1 cellular context compared by ENCODE assay signal in the genomic region with DNA sequence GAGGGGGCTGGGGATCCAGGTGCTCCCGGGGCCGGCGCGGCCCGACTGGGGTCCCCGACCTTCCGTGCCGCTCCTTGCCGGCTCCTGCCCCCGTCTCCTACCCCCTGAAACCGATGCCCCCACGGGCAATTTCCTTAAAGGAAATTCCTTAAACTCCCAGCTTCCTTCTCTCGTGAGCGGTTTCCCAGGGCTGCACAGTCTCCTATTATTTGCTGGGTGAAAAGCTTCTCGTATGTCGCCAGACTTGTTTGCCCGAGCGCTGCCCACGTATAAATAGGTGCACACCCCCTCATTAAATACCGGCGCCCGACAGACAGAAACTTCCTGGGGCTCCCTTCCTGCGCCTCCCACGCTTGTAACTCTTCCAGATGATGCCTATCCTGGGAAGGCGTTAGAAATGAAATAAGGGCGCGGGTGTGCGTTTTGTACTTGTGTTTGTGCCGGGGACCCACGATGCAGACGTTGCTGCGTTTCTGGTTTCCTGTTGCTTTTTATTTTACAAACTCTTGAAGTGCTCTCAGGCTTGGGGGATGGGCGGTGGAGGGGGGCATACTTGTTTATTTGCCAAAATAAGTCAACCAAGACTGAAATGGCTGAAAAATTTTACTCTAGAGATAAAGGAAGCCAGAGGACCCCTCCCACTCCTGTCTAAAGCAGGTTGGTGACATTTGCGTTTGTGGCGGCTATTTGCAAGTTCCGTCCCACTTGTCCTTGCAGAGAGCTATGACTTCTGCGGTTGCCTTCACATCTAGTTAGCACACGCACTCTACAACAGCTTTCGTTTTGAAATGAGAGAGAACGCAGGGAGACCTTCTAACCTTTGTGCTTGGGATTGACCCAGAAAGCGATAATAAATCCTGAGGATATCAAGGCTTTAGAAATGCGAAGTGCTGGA.
A peak's percentile ranks its signal among the peaks of the same experiment; 100 is the strongest.
TF ChIP-seq lines count a peak whose summit lies in the region.

No MANE protein-coding gene starts in this region.

TF ChIP-seq in K562, 482 proteins besides CTCF, POLR2A, EP300 and RAD21 (continued from another document and continues in another):
- TF ChIP-seq, protein P1, sequence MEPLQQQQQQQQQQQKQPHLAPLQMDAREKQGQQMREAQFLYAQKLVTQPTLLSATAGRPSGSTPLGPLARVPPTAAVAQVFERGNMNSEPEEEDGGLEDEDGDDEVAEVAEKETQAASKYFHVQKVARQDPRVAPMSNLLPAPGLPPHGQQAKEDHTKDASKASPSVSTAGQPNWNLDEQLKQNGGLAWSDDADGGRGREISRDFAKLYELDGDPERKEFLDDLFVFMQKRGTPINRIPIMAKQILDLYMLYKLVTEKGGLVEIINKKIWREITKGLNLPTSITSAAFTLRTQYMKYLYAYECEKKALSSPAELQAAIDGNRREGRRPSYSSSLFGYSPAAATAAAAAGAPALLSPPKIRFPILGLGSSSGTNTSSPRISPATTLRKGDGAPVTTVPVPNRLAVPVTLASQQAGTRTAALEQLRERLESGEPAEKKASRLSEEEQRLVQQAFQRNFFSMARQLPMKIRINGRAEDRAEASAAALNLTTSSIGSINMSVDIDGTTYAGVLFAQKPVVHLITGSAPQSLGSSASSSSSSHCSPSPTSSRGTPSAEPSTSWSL (CRISPR knock-in tag; IDR thresholded peaks at IDR 0.05; ENCODE audit: borderline replicate concordance): no peak
- TF ChIP-seq CREM (IDR thresholded peaks at IDR 0.05; ENCODE audit: low read depth) (no peak), ZNF707 (CRISPR knock-in tag; conservative IDR thresholded peaks at IDR 0.05) (no peak), BACH1 (tag; IDR thresholded peaks at IDR 0.05) (no peak), TAF15 (IDR thresholded peaks at IDR 0.05; ENCODE audit: low read depth, low read length) (no peak), MYNN (IDR thresholded peaks at IDR 0.05) (0 out of 2 replicates have a peak, but pooled peaks have one; percentile 29), MYNN (CRISPR knock-in tag; IDR thresholded peaks at IDR 0.05) (no peak), RCOR1 (IDR thresholded peaks at IDR 0.05; ENCODE audit: borderline replicate concordance in 1 of 2, low read depth in 2 of 2, low read length in 2 of 2) (0 out of 4 replicates have a peak, but pooled peaks of 1 of the 2 experiments have one; percentile 2), TCF3 (CRISPR knock-in tag; IDR thresholded peaks at IDR 0.05) (no peak), PCBP1 (IDR thresholded peaks at IDR 0.05; ENCODE audit: low read depth, low read length, poor library complexity, severe bottlenecking) (no peak), NR2F6 (CRISPR knock-in tag; IDR thresholded peaks at IDR 0.05) (no peak), DDX20 (tag; IDR thresholded peaks at IDR 0.05; ENCODE audit: low read depth) (no peak), CTBP1 (IDR thresholded peaks at IDR 0.05; ENCODE audit: borderline replicate concordance) (0 out of 2 replicates have a peak, but pooled peaks have one; percentile 10), HNRNPLL (IDR thresholded peaks at IDR 0.05; ENCODE audit: low read depth, low read length, poor library complexity, severe bottlenecking) (peak; percentile 57), BHLHE40 (IDR thresholded peaks at IDR 0.05; ENCODE audit: low read length) (0 out of 2 replicates have a peak, but pooled peaks have one; percentile 3), HNRNPUL1 (IDR thresholded peaks at IDR 0.05; ENCODE audit: low read length) (no peak), HSF4 (CRISPR knock-in tag; IDR thresholded peaks at IDR 0.05; ENCODE audit: borderline replicate concordance) (no peak), SRSF7 (optimal IDR thresholded peaks at IDR 0.05; ENCODE audit: low read depth, low read length) (no peak), ZNF830 (CRISPR knock-in tag; IDR thresholded peaks at IDR 0.05) (no peak), ZNF134 (CRISPR knock-in tag; conservative IDR thresholded peaks at IDR 0.05) (no peak), CREB1 (IDR thresholded peaks at IDR 0.05) (no peak), CREB1 (CRISPR knock-in tag; IDR thresholded peaks at IDR 0.05) (no peak), NFE2L1 (tag; IDR thresholded peaks at IDR 0.05; ENCODE audit: borderline replicate concordance, low read depth) (no peak), HDAC2 (IDR thresholded peaks at IDR 0.05) (0 out of 2 replicates have a peak, but pooled peaks have one; percentile 23), ZZZ3 (IDR thresholded peaks at IDR 0.05) (no peak), ZKSCAN3 (CRISPR knock-in tag; IDR thresholded peaks at IDR 0.05) (no peak), ZNF408 (CRISPR knock-in tag; IDR thresholded peaks at IDR 0.05; ENCODE audit: low read depth) (no peak), NRF1 (conservative IDR thresholded peaks at IDR 0.05 in 1 of 2, IDR thresholded peaks at IDR 0.05 in 1 of 2) (no peak; a peak in 1 of 4 replicates), ZNF431 (CRISPR knock-in tag; IDR thresholded peaks at IDR 0.05) (no peak), GTF2A2 (tag; IDR thresholded peaks at IDR 0.05) (no peak), SMAD1 (IDR thresholded peaks at IDR 0.05; ENCODE audit: low read depth, low read length, partially characterized antibody) (no peak), RBFOX2 (IDR thresholded peaks at IDR 0.05; ENCODE audit: low read depth, low read length) (no peak), ZNF79 (CRISPR knock-in tag; IDR thresholded peaks at IDR 0.05; ENCODE audit: low read depth) (no peak)
- TF ChIP-seq, protein P2, sequence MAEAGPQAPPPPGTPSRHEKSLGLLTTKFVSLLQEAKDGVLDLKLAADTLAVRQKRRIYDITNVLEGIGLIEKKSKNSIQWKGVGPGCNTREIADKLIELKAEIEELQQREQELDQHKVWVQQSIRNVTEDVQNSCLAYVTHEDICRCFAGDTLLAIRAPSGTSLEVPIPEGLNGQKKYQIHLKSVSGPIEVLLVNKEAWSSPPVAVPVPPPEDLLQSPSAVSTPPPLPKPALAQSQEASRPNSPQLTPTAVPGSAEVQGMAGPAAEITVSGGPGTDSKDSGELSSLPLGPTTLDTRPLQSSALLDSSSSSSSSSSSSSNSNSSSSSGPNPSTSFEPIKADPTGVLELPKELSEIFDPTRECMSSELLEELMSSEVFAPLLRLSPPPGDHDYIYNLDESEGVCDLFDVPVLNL (CRISPR knock-in tag; IDR thresholded peaks at IDR 0.05; ENCODE audit: low read depth): no peak
- TF ChIP-seq, protein P3, sequence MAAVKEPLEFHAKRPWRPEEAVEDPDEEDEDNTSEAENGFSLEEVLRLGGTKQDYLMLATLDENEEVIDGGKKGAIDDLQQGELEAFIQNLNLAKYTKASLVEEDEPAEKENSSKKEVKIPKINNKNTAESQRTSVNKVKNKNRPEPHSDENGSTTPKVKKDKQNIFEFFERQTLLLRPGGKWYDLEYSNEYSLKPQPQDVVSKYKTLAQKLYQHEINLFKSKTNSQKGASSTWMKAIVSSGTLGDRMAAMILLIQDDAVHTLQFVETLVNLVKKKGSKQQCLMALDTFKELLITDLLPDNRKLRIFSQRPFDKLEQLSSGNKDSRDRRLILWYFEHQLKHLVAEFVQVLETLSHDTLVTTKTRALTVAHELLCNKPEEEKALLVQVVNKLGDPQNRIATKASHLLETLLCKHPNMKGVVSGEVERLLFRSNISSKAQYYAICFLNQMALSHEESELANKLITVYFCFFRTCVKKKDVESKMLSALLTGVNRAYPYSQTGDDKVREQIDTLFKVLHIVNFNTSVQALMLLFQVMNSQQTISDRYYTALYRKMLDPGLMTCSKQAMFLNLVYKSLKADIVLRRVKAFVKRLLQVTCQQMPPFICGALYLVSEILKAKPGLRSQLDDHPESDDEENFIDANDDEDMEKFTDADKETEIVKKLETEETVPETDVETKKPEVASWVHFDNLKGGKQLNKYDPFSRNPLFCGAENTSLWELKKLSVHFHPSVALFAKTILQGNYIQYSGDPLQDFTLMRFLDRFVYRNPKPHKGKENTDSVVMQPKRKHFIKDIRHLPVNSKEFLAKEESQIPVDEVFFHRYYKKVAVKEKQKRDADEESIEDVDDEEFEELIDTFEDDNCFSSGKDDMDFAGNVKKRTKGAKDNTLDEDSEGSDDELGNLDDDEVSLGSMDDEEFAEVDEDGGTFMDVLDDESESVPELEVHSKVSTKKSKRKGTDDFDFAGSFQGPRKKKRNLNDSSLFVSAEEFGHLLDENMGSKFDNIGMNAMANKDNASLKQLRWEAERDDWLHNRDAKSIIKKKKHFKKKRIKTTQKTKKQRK (IDR thresholded peaks at IDR 0.05; ENCODE audit: borderline replicate concordance, low read depth, low read length): no peak
- TF ChIP-seq, protein P4, sequence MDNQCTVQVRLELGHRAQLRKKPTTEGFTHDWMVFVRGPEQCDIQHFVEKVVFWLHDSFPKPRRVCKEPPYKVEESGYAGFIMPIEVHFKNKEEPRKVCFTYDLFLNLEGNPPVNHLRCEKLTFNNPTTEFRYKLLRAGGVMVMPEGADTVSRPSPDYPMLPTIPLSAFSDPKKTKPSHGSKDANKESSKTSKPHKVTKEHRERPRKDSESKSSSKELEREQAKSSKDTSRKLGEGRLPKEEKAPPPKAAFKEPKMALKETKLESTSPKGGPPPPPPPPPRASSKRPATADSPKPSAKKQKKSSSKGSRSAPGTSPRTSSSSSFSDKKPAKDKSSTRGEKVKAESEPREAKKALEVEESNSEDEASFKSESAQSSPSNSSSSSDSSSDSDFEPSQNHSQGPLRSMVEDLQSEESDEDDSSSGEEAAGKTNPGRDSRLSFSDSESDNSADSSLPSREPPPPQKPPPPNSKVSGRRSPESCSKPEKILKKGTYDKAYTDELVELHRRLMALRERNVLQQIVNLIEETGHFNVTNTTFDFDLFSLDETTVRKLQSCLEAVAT (IDR thresholded peaks at IDR 0.05): no peak
- TF ChIP-seq, protein P5, sequence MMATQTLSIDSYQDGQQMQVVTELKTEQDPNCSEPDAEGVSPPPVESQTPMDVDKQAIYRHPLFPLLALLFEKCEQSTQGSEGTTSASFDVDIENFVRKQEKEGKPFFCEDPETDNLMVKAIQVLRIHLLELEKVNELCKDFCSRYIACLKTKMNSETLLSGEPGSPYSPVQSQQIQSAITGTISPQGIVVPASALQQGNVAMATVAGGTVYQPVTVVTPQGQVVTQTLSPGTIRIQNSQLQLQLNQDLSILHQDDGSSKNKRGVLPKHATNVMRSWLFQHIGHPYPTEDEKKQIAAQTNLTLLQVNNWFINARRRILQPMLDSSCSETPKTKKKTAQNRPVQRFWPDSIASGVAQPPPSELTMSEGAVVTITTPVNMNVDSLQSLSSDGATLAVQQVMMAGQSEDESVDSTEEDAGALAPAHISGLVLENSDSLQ (IDR thresholded peaks at IDR 0.05): 0 out of 2 replicates have a peak, but pooled peaks have one; percentile 15
- TF ChIP-seq, protein P6, sequence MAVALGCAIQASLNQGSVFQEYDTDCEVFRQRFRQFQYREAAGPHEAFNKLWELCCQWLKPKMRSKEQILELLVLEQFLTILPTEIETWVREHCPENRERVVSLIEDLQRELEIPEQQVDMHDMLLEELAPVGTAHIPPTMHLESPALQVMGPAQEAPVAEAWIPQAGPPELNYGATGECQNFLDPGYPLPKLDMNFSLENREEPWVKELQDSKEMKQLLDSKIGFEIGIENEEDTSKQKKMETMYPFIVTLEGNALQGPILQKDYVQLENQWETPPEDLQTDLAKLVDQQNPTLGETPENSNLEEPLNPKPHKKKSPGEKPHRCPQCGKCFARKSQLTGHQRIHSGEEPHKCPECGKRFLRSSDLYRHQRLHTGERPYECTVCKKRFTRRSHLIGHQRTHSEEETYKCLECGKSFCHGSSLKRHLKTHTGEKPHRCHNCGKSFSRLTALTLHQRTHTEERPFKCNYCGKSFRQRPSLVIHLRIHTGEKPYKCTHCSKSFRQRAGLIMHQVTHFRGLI (CRISPR knock-in tag; IDR thresholded peaks at IDR 0.05): no peak
- TF ChIP-seq, protein P7, sequence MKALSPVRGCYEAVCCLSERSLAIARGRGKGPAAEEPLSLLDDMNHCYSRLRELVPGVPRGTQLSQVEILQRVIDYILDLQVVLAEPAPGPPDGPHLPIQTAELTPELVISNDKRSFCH (CRISPR knock-in tag; IDR thresholded peaks at IDR 0.05): no peak
- TF ChIP-seq, protein P7 (tag; IDR thresholded peaks at IDR 0.05): no peak
- TF ChIP-seq, protein P8, sequence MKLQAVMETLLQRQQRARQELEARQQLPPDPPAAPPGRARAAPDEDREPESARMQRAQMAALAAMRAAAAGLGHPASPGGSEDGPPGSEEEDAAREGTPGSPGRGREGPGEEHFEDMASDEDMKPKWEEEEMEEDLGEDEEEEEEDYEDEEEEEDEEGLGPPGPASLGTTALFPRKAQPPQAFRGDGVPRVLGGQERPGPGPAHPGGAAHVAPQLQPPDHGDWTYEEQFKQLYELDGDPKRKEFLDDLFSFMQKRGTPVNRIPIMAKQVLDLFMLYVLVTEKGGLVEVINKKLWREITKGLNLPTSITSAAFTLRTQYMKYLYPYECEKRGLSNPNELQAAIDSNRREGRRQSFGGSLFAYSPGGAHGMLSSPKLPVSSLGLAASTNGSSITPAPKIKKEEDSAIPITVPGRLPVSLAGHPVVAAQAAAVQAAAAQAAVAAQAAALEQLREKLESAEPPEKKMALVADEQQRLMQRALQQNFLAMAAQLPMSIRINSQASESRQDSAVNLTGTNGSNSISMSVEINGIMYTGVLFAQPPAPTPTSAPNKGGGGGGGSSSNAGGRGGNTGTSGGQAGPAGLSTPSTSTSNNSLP (IDR thresholded peaks at IDR 0.05; ENCODE audit: borderline replicate concordance, low read depth, low read length): no peak
- TF ChIP-seq, protein P9, sequence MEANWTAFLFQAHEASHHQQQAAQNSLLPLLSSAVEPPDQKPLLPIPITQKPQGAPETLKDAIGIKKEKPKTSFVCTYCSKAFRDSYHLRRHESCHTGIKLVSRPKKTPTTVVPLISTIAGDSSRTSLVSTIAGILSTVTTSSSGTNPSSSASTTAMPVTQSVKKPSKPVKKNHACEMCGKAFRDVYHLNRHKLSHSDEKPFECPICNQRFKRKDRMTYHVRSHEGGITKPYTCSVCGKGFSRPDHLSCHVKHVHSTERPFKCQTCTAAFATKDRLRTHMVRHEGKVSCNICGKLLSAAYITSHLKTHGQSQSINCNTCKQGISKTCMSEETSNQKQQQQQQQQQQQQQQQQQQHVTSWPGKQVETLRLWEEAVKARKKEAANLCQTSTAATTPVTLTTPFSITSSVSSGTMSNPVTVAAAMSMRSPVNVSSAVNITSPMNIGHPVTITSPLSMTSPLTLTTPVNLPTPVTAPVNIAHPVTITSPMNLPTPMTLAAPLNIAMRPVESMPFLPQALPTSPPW (CRISPR knock-in tag; IDR thresholded peaks at IDR 0.05): peak; percentile 57
- TF ChIP-seq, protein P10, sequence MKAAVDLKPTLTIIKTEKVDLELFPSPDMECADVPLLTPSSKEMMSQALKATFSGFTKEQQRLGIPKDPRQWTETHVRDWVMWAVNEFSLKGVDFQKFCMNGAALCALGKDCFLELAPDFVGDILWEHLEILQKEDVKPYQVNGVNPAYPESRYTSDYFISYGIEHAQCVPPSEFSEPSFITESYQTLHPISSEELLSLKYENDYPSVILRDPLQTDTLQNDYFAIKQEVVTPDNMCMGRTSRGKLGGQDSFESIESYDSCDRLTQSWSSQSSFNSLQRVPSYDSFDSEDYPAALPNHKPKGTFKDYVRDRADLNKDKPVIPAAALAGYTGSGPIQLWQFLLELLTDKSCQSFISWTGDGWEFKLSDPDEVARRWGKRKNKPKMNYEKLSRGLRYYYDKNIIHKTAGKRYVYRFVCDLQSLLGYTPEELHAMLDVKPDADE (conservative IDR thresholded peaks at IDR 0.05; ENCODE audit: control insufficient read depth, low read depth, low read length): 0 out of 2 replicates have a peak, but pooled peaks have one; percentile 26
